In the genomic region with DNA sequence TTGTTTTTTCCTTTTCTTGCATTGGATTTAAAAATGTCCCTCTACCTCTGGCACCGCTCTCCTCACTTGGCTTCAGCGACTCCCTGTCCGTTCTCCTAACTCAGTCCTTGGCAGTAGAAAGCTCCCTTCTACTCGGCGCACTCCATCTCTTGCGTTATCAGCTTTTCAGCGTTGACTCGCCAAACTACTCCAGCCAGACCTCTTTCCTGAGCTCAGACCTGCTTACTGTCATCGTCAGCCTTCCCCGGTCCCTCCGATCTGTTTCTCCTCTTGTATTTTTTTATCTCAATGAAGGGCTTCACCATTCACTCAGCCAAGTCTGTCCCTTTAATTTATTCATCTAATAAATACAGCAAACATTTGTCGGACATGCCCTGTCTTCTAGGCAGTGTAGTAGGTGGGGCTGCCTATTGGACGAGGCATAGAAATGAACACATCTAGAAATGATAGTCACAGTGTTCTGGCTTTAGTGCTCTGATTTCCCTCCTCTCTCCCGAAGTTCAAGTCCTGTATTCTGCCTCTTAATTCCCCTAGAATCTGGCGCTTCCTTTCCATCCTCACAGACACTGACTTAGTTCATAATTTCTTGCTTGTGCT, we compare ENCODE assay signal across 8 cellular contexts. TPM values are rescaled to one million over a fixed set of nuclear protein-coding genes. Genes with fewer than 3 reads are reported as not detected.
A peak's percentile ranks its signal among the peaks of the same experiment; 100 is the strongest.
DNase-seq lines count a peak whose midpoint lies in the region; ATAC-seq, FAIRE-seq and TF ChIP-seq lines count a peak whose summit lies in the region.

No MANE protein-coding gene starts in this region.

- in situ Hi-C loops in K562 (cut with MboI): no loop called here

- H3K27ac ChIP-seq in CD4-positive, alpha-beta T cell (ENCODE audit: low read depth, low read length): peak overlapping the region; percentile 68
- peak overlapping the region; percentile 73; the same call in 2 of the 3 replicates for H3K27ac ChIP-seq in K562 (ENCODE audit: extremely low read depth, low read depth, low read length)

- H3K9me3 ChIP-seq in CD4-positive, alpha-beta T cell (ENCODE audit: control insufficient read depth, low read length): no peaks in the 10 kb centered on the region
- H3K9me3 ChIP-seq in K562 (replicated peaks; ENCODE audit: control insufficient read depth, insufficient read depth, low read depth, low read length): no peaks in the 10 kb centered on the region; the same call in 1 of the 2 replicates

- H3K36me3 ChIP-seq in K562 (ENCODE audit: control insufficient read depth, insufficient read depth, low read length): no peaks in the 10 kb centered on the region

- H3K9me3 Mint-ChIP-seq in CD4-positive, alpha-beta T cell: no peaks in the 10 kb centered on the region

- H3K4me3 ChIP-seq in K562: peak overlapping the region; percentile 76

- CTCF ChIA-PET in CD4-positive, alpha-beta T cell (lab: Charles Lee): no interaction called here
- CTCF ChIA-PET in K562 (lab: Yijun Ruan, JAX; ENCODE audit: low intra/inter-chr PET ratio): no interaction called here

- peak in 1 of 10 experiments; percentile 4 for DNase-seq in CD4-positive, alpha-beta T cell
- DNase-seq in NCI-H1417 treated with DMSO at 0.1 percent for 48 hours (lab: John Stamatoyannopoulos, UW) (peak; percentile 34), K562 (ENCODE audit: extremely low read depth in 1 of 4, low spot score in 3 of 4) (peak in 3 of 4 experiments; percentile 23 to 64 (median 50)), iPS-NIHi7 (ENCODE audit: extremely low spot score) (peak; percentile 57), stromal cell of bone marrow (ENCODE audit: low read depth) (peak; percentile 17)

- peak overlapping the region; percentile 73 to 94; a peak in 3 of 4 replicates for H3K9ac ChIP-seq in K562 (ENCODE audit: insufficient read depth in 1 of 2, low read depth in 2 of 2, low read length in 2 of 2)

- POLR2A ChIA-PET in CD4-positive, alpha-beta T cell (lab: Charles Lee): interaction anchor here (1.1 to 2.4 kb wide), 7 partner anchors 15 to 185 kb away, joined by 3 to 21 read pairs (median 6); a partner anchor contains a TSS
- POLR2A ChIA-PET in K562 (lab: Yijun Ruan, JAX): interaction anchor here (0.7 to 6.7 kb wide), 12 partner anchors 11 to 646 kb away, joined by 3 to 42 read pairs (median 3); no protein-coding TSS in a partner anchor

- peak overlapping the region; percentile 77 for H3K4me2 ChIP-seq in K562 (ENCODE audit: insufficient read depth, low read length)

- H3K36me3 Mint-ChIP-seq in CD4-positive, alpha-beta T cell (ENCODE audit: low read depth): peaks cover 4% of the 10 kb centered on the region

- no peak for TF ChIP-seq CTCF in CD4-positive, alpha-beta T cell (IDR thresholded peaks at IDR 0.05)
- TF ChIP-seq CTCF in K562 (IDR thresholded peaks at IDR 0.05 in 2 of 3, conservative IDR thresholded peaks at IDR 0.05 in 1 of 3; ENCODE audit: insufficient read depth in 2 of 3, low read depth in 1 of 3, low read length in 3 of 3): no peak

- no peak for ATAC-seq in CD4-positive, alpha-beta T cell (ENCODE audit: poor library complexity)
- ATAC-seq in GM21528 (IDR thresholded peaks at IDR 0.05; ENCODE audit: low FRiP score, unreplicated experiment): peak; percentile 12
- peak; percentile 69 for ATAC-seq in K562
- ATAC-seq in HG03342 (IDR thresholded peaks at IDR 0.05; ENCODE audit: unreplicated experiment): no peak
- no peak for ATAC-seq in HG02571 (IDR thresholded peaks at IDR 0.05; ENCODE audit: unreplicated experiment)

- intact Hi-C loops in CD4-positive, alpha-beta T cell (cut with DNase I, micrococcal nuclease): loop anchor here (5.0 to 10.0 kb wide), 4 partner anchors 96 to 556 kb away; a partner anchor contains a TSS
- intact Hi-C loops in K562 (cut with micrococcal nuclease): loop anchor here (5.0 kb wide), 1 partner anchor 96 kb away; a partner anchor contains a TSS

- H2AFZ ChIP-seq in K562 (ENCODE audit: low read depth, low read length): peak overlapping the region; percentile 87

- H3K4me3 Mint-ChIP-seq in CD4-positive, alpha-beta T cell: no peak overlapping the region

- H3K4me1 ChIP-seq in K562 (replicated peaks in 1 of 2; ENCODE audit: control insufficient read depth in 2 of 2, insufficient read depth in 2 of 2, low read length in 2 of 2): peaks cover 5 to 10% of the 10 kb centered on the region in 2 experiments; a peak in 4 of 5 replicates

- no peak overlapping the region for H3K27ac Mint-ChIP-seq in CD4-positive, alpha-beta T cell

- TF ChIP-seq EP300 in K562 (IDR thresholded peaks at IDR 0.05; ENCODE audit: low read length): no peak

- H3K79me2 ChIP-seq in K562 (ENCODE audit: control insufficient read depth, insufficient read depth, low read length): no peaks in the 10 kb centered on the region; the same call in 2 of the 3 replicates

- no peak for TF ChIP-seq POLR2A in K562 (conservative IDR thresholded peaks at IDR 0.05)

- no peaks in the 10 kb centered on the region for H3K27me3 ChIP-seq in CD4-positive, alpha-beta T cell (ENCODE audit: control insufficient read depth, insufficient read depth, low read length)
- H3K27me3 ChIP-seq in K562 (ENCODE audit: control insufficient read depth in 2 of 2, insufficient read depth in 2 of 2, low read length in 2 of 2): no peaks in the 10 kb centered on the region

- TSS peak; percentile 47 for BruUV-seq in K562 (replicated peaks; lab: Mats Ljungman, UMichigan)

- WGBS in K562 (ENCODE audit: insufficient coverage, low coverage, missing lambda C conversion rate): 6% methylated on average over 15 of the region's 15 CpGs

- 0 out of 2 replicates have a peak, but pooled peaks cover 3% of the 10 kb centered on the region for H4K20me1 ChIP-seq in K562 (replicated peaks; ENCODE audit: control insufficient read depth, insufficient read depth, low read length)

- FAIRE-seq in K562 (lab: Jason Lieb, UNC): peak; percentile 78

- H3K4me1 Mint-ChIP-seq in CD4-positive, alpha-beta T cell (ENCODE audit: low read depth): peaks cover 10% of the 10 kb centered on the region

- no peak for TF ChIP-seq RAD21 in K562 (CRISPR knock-in tag; conservative IDR thresholded peaks at IDR 0.05 in 1 of 2, IDR thresholded peaks at IDR 0.05 in 1 of 2)

- H3K9me1 ChIP-seq in K562 (ENCODE audit: control insufficient read depth, insufficient read depth, low read length): no peaks in the 10 kb centered on the region

- H3K27me3 Mint-ChIP-seq in CD4-positive, alpha-beta T cell: no peaks in the 10 kb centered on the region

RNA-seq across cellular contexts. Expression of a gene that starts 0.9 kb away (rescaled TPM):
- total RNA-seq in CD4-positive, alpha-beta T cell: 10 to 100 TPM; 33.0 to 36.7 TPM
- total RNA-seq in K562 (2011; cell fraction: chromatin; rRNA removed; ENCODE audit: low replicate concordance): 42.8 and 72.9 TPM in 2 replicates
- total RNA-seq in K562 (2011; cell fraction: nucleolus; rRNA removed): 28.0 TPM in 2 replicates
- total RNA-seq in K562 (2011; cell fraction: nucleoplasm; rRNA removed): 36.8 and 43.6 TPM in 2 replicates
- total RNA-seq in K562 (2014; rRNA removed) (14.2 and 16.1 TPM in 2 replicates), K562 (2014; rRNA removed; fragmentation: Illumina TruSeq; extraction: Trizol) (8.0 TPM in 2 replicates), K562 (2015; rRNA removed; fragmentation: Illumina TruSeq; extraction: Trizol) (13.1 and 13.6 TPM in 2 replicates), K562 (2021) (12.1 and 16.5 TPM in 2 replicates)
- polyA plus RNA-seq in K562 (2011; rRNA removed) (7.7 and 8.7 TPM in 2 replicates), K562 (2014; fragmentation: Illumina TruSeq; extraction: Trizol) (11.4 and 15.0 TPM in 2 replicates), K562 (2014; fragmentation: Nextera tagmentation; extraction: Ambion mirVana) (1 to 10 TPM; 2.1 to 4.6 TPM), K562 (2014; rRNA removed) (9.9 and 10.4 TPM in 2 replicates)
- polyA plus RNA-seq in K562 (2011; cell fraction: cytosol; rRNA removed): 3.9 and 6.7 TPM in 2 replicates
- polyA plus RNA-seq in K562 (2011; cell fraction: nucleus; rRNA removed): 39.0 and 46.4 TPM in 2 replicates
- 12.8 and 30.5 TPM in 2 replicates for polyA plus RNA-seq in K562 (2012)
- polyA minus RNA-seq in K562 (2011; rRNA and poly(A)+ RNA removed): 9.3 and 10.2 TPM in 2 replicates
- 4.6 and 7.1 TPM in 2 replicates for polyA minus RNA-seq in K562 (2011; cell fraction: cytosol; rRNA and poly(A)+ RNA removed)
- 8.8 and 10.4 TPM in 2 replicates for polyA minus RNA-seq in K562 (2011; cell fraction: nucleus; rRNA and poly(A)+ RNA removed)

RNA-seq across cellular contexts. Expression of a gene that starts 12.5 kb away (rescaled TPM):
- under 1 TPM; 0.38 to 0.59 TPM for total RNA-seq in CD4-positive, alpha-beta T cell
- not detected in 2 replicates for total RNA-seq in K562 (2011; cell fraction: chromatin; rRNA removed; ENCODE audit: low replicate concordance)
- total RNA-seq in K562 (2011; cell fraction: nucleolus; rRNA removed): 0.13 TPM in 1 of 2 replicates, not detected in the other
- total RNA-seq in K562 (2011; cell fraction: nucleoplasm; rRNA removed): not detected in 2 replicates
- total RNA-seq in K562 (2014; rRNA removed): not detected in 2 replicates
- not detected in 2 replicates for total RNA-seq in K562 (2014; rRNA removed; fragmentation: Illumina TruSeq; extraction: Trizol)
- not detected in 2 replicates for total RNA-seq in K562 (2015; rRNA removed; fragmentation: Illumina TruSeq; extraction: Trizol)
- total RNA-seq in K562 (2021): 0.18 and 0.29 TPM in 2 replicates
- polyA plus RNA-seq in K562 (2011; rRNA removed): 0.01 and 0.09 TPM in 2 replicates
- 0.12 TPM in 1 of 2 replicates, not detected in the other for polyA plus RNA-seq in K562 (2011; cell fraction: cytosol; rRNA removed)
- polyA plus RNA-seq in K562 (2011; cell fraction: nucleus; rRNA removed): 0.11 TPM in 1 of 2 replicates, not detected in the other
- 0.96 and 1.2 TPM in 2 replicates for polyA plus RNA-seq in K562 (2012)
- not detected in 2 replicates for polyA plus RNA-seq in K562 (2014; fragmentation: Illumina TruSeq; extraction: Trizol)
- polyA plus RNA-seq in K562 (2014; fragmentation: Nextera tagmentation; extraction: Ambion mirVana): under 1 TPM; 0.14 to 0.25 TPM
- not detected in 2 replicates for polyA plus RNA-seq in K562 (2014; rRNA removed)
- not detected in 2 replicates for polyA minus RNA-seq in K562 (2011; rRNA and poly(A)+ RNA removed)
- not detected in 2 replicates for polyA minus RNA-seq in K562 (2011; cell fraction: cytosol; rRNA and poly(A)+ RNA removed)
- polyA minus RNA-seq in K562 (2011; cell fraction: nucleus; rRNA and poly(A)+ RNA removed): under 0.01 and 0.11 TPM in 2 replicates

RNA-seq across cellular contexts. Expression of a gene that starts 37.4 kb away (rescaled TPM):
- 1 to 10 TPM in 1 of 2 experiments, under 1 TPM in 1; 0.99 to 1.2 TPM for total RNA-seq in CD4-positive, alpha-beta T cell
- 14.1 and 15.2 TPM in 2 replicates for total RNA-seq in K562 (2011; cell fraction: chromatin; rRNA removed; ENCODE audit: low replicate concordance)
- 7.5 and 8.3 TPM in 2 replicates for total RNA-seq in K562 (2011; cell fraction: nucleolus; rRNA removed)
- total RNA-seq in K562 (2011; cell fraction: nucleoplasm; rRNA removed): 14.1 and 25.7 TPM in 2 replicates
- total RNA-seq in K562 (2014; rRNA removed) (3.1 and 3.8 TPM in 2 replicates), K562 (2014; rRNA removed; fragmentation: Illumina TruSeq; extraction: Trizol) (2.9 and 3.9 TPM in 2 replicates), K562 (2015; rRNA removed; fragmentation: Illumina TruSeq; extraction: Trizol) (3.0 TPM in 2 replicates), K562 (2021) (4.7 and 5.9 TPM in 2 replicates)
- polyA plus RNA-seq in K562 (2011; rRNA removed) (3.7 and 5.3 TPM in 2 replicates), K562 (2014; fragmentation: Illumina TruSeq; extraction: Trizol) (4.5 and 4.8 TPM in 2 replicates), K562 (2014; fragmentation: Nextera tagmentation; extraction: Ambion mirVana) (1 to 10 TPM; 3.2 to 8.2 TPM), K562 (2014; rRNA removed) (2.2 and 3.8 TPM in 2 replicates)
- 2.2 and 7.1 TPM in 2 replicates for polyA plus RNA-seq in K562 (2011; cell fraction: cytosol; rRNA removed)
- 8.0 and 9.5 TPM in 2 replicates for polyA plus RNA-seq in K562 (2011; cell fraction: nucleus; rRNA removed)
- polyA plus RNA-seq in K562 (2012): 2.0 and 4.7 TPM in 2 replicates
- polyA minus RNA-seq in K562 (2011; rRNA and poly(A)+ RNA removed): 6.7 and 6.9 TPM in 2 replicates
- polyA minus RNA-seq in K562 (2011; cell fraction: cytosol; rRNA and poly(A)+ RNA removed): 4.1 and 5.3 TPM in 2 replicates
- polyA minus RNA-seq in K562 (2011; cell fraction: nucleus; rRNA and poly(A)+ RNA removed): 5.0 and 6.8 TPM in 2 replicates

Comparison
In these comparisons a context has a peak if more than half of its experiments do, and no peak if none do; other contexts are left out.
1. ATAC-seq: peak in GM21528 (single experiment) and K562 (single experiment); none in CD4-positive, alpha-beta T cell (single experiment), HG03342 (single experiment) and HG02571 (single experiment).